In the genomic region with DNA sequence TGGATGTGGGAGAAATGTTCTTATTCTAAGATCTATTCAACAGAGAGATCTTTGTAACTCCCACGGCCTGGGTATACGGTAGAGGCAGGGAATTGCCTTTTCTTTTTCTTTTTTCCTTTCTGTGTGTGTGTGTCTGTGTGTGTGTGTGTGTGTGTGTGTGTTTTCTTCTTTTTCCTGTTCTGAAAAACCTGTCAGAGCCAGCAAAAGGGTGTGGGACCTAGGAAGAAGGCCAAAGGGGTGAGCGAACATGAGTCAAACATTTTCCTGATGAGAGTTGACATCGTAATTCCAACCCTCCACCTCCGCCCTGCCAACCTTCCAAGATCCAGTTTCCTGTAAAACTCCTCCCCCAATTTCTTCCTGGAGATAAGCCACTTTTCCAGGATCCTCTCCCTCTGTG, we compare ENCODE assay signal across 10 cellular contexts. TPM values are rescaled to one million over a fixed set of nuclear protein-coding genes. Genes with fewer than 3 reads are reported as not detected.
A peak's percentile ranks its signal among the peaks of the same experiment; 100 is the strongest.
DNase-seq lines count a peak whose midpoint lies in the region; ATAC-seq and TF ChIP-seq lines count a peak whose summit lies in the region.
"Had no signal": no experiment of that assay in that cellular context is flagged by ENCODE, and none has a peak within 500 bp of the region (broad histone marks: within the 10 kb centered on the region; RNA-seq: fewer than 3 reads in every experiment).

No MANE protein-coding gene starts in this region.

- H3K9me2 ChIP-seq in hepatocyte (replicated peaks; ENCODE audit: insufficient read depth) = no peaks in the 10 kb centered on the region

- peaks cover 21% of the 10 kb centered on the region for H3K79me2 ChIP-seq in hepatocyte

- no peak overlapping the region for H3K9ac ChIP-seq in skeletal muscle tissue (ENCODE audit: low read depth in 1 of 3, low read length in 3 of 3)

- 38 to 47% methylated on average over 5 of the region's 5 CpGs for WGBS in body of pancreas, 2 donors
- 60% methylated on average over 5 of the region's 5 CpGs for WGBS in hepatocyte (ENCODE audit: low lambda C conversion rate, missing lambda C conversion rate)

- intact Hi-C loops in body of pancreas (cut with DNase I) = no loop called here

- TF ChIP-seq CTCF in body of pancreas (IDR thresholded peaks at IDR 0.05) = no peak
- no peak for TF ChIP-seq CTCF in hepatocyte (IDR thresholded peaks at IDR 0.05; ENCODE audit: poor library complexity)

- DNase-seq in H4 (ENCODE audit: low spot score) (peak; percentile 39), body of pancreas (peak in 2 of 4 donors; percentile 21 to 49), hepatocyte (ENCODE audit: low spot score) (peak; percentile 55), NCI-H2196 treated with DMSO at 0.1 percent for 48 hours (lab: John Stamatoyannopoulos, UW; ENCODE audit: unreplicated experiment) (no peak), amniotic stem cell (lab: John Stamatoyannopoulos, UW) (no peak)
- DNase-seq in effector memory CD8-positive, alpha-beta T cell = no peak
- DNase-seq: activated CD4-positive, alpha-beta memory T cell treated with anti-CD3 and anti-CD28 coated beads, Interleukin-2, amount 10 ng/mL, durations not matched to agents 7 days and 5 days had no signal

- H3K4me2 ChIP-seq in hepatocyte = peak overlapping the region; percentile 53

- H3K4me1 Mint-ChIP-seq in effector memory CD8-positive, alpha-beta T cell (ENCODE audit: low read depth in 2 of 2) = peaks cover 12 to 19% of the 10 kb centered on the region in 2 donors

- H3K9me3 ChIP-seq in body of pancreas (no peaks in the 10 kb centered on the region), hepatocyte (ENCODE audit: low read depth) (no peaks in the 10 kb centered on the region), skeletal muscle tissue (ENCODE audit: control insufficient read depth in 3 of 3, low read length in 3 of 3) (no peaks in the 10 kb centered on the region)

- no peak overlapping the region for H2AFZ ChIP-seq in hepatocyte

- H3K36me3 ChIP-seq in body of pancreas (replicated peaks in 1 of 2; ENCODE audit: insufficient read depth in 1 of 2, low read depth in 2 of 2) (no peaks in the 10 kb centered on the region), hepatocyte (replicated peaks; ENCODE audit: insufficient read depth, low read depth) (no peaks in the 10 kb centered on the region), skeletal muscle tissue (ENCODE audit: control insufficient read depth in 3 of 3, insufficient read depth in 3 of 3, low read length in 3 of 3) (no peaks in the 10 kb centered on the region)

- peaks cover 23% of the 10 kb centered on the region for H3K4me1 ChIP-seq in body of pancreas
- peaks cover 22% of the 10 kb centered on the region for H3K4me1 ChIP-seq in hepatocyte (ENCODE audit: insufficient read depth)
- H3K4me1 ChIP-seq in skeletal muscle tissue (ENCODE audit: control insufficient read depth in 3 of 3, insufficient read depth in 3 of 3, low read length in 3 of 3) = peaks cover 19 to 27% (median 24%) of the 10 kb centered on the region in 3 donors

- peaks cover 0 to under 1% of the 10 kb centered on the region in 2 donors for H3K27me3 Mint-ChIP-seq in effector memory CD8-positive, alpha-beta T cell

- no peaks in the 10 kb centered on the region for H3K27me3 ChIP-seq in body of pancreas
- H3K27me3 ChIP-seq in hepatocyte = no peaks in the 10 kb centered on the region
- H3K27me3 ChIP-seq in skeletal muscle tissue (ENCODE audit: control insufficient read depth in 3 of 3, insufficient read depth in 3 of 3, low read length in 3 of 3) = no peaks in the 10 kb centered on the region

- no peaks in the 10 kb centered on the region for H3K9me3 Mint-ChIP-seq in effector memory CD8-positive, alpha-beta T cell
- H3K9me3 Mint-ChIP-seq: activated CD4-positive, alpha-beta memory T cell treated with anti-CD3 and anti-CD28 coated beads, Interleukin-2, amount 10 ng/mL, durations not matched to agents 7 days and 5 days had no signal

- no peak overlapping the region for H3K27ac Mint-ChIP-seq in effector memory CD8-positive, alpha-beta T cell
- H3K27ac Mint-ChIP-seq: activated CD4-positive, alpha-beta memory T cell treated with anti-CD3 and anti-CD28 coated beads, Interleukin-2, amount 10 ng/mL, durations not matched to agents 7 days and 5 days had no signal

- ATAC-seq in body of pancreas (no peak), HG02588 (IDR thresholded peaks at IDR 0.05; ENCODE audit: unreplicated experiment) (no peak)
- ATAC-seq in effector memory CD8-positive, alpha-beta T cell (replicated peaks) = no peak

- H3K36me3 Mint-ChIP-seq in effector memory CD8-positive, alpha-beta T cell (ENCODE audit: insufficient read depth) = peaks cover 32% of the 10 kb centered on the region

- no peak for TF ChIP-seq POLR2A in body of pancreas (IDR thresholded peaks at IDR 0.05)

- peak overlapping the region in 3 of 4 donors; percentile 33 to 56 (median 51) for H3K27ac ChIP-seq in body of pancreas
- H3K27ac ChIP-seq in hepatocyte = peak overlapping the region; percentile 83
- peak overlapping the region; percentile 94 for H3K27ac ChIP-seq in skeletal muscle tissue (ENCODE audit: low read depth, low read length)

- H3K4me3 Mint-ChIP-seq in effector memory CD8-positive, alpha-beta T cell = no peak overlapping the region
- H3K4me3 Mint-ChIP-seq: activated CD4-positive, alpha-beta memory T cell treated with anti-CD3 and anti-CD28 coated beads, Interleukin-2, amount 10 ng/mL, durations not matched to agents 7 days and 5 days had no signal

- peaks cover 12% of the 10 kb centered on the region for H4K20me1 ChIP-seq in hepatocyte (ENCODE audit: insufficient read depth, poor library complexity, severe bottlenecking)

- no peak overlapping the region for H3K4me3 ChIP-seq in body of pancreas
- H3K4me3 ChIP-seq in hepatocyte = no peak overlapping the region
- no peak overlapping the region for H3K4me3 ChIP-seq in skeletal muscle tissue (ENCODE audit: low read length in 3 of 3)

RNA-seq across cellular contexts. Expression of a gene that starts 2.8 kb away (rescaled TPM):
- total RNA-seq in H4 (2014; rRNA removed; shearing (Covaris generic)) = 17.7 and 23.8 TPM in 2 replicates
- total RNA-seq in body of pancreas (10 to 100 TPM in 1 of 2 donors, 1 to 10 TPM in 1; 6.9 to 18.9 TPM), hepatocyte (69.6 and 70.0 TPM in 2 replicates), skeletal muscle tissue (24.5 TPM)
- 51.3 and 61.8 TPM in 2 replicates for polyA plus RNA-seq in hepatocyte

RNA-seq across cellular contexts. Expression of a gene that starts 32.8 kb away (rescaled TPM):
- not detected in 2 replicates for total RNA-seq in H4 (2014; rRNA removed; shearing (Covaris generic))
- total RNA-seq in body of pancreas (not detected), hepatocyte (not detected in 2 replicates), skeletal muscle tissue (not detected)
- polyA plus RNA-seq in hepatocyte = not detected in 2 replicates
- total RNA-seq: activated CD4-positive, alpha-beta memory T cell treated with anti-CD3 and anti-CD28 coated beads, Interleukin-2, amount 10 ng/mL, durations not matched to agents 7 days and 5 days; mononuclear cell had no signal

Comparison
In these comparisons a context has a peak if more than half of its experiments do, and no peak if none do; other contexts are left out.
1. DNase-seq: peak in H4 (single experiment) and hepatocyte (single experiment); none in NCI-H2196 treated with DMSO at 0.1 percent for 48 hours (single experiment), effector memory CD8-positive, alpha-beta T cell (0 of 3) and amniotic stem cell (single experiment).
2. Peak in every context shown above with its lines, with median percentiles within 50 percentile points of each other: H3K27ac ChIP-seq.